ENCODE assay signal across 1 cellular context in the genomic region with DNA sequence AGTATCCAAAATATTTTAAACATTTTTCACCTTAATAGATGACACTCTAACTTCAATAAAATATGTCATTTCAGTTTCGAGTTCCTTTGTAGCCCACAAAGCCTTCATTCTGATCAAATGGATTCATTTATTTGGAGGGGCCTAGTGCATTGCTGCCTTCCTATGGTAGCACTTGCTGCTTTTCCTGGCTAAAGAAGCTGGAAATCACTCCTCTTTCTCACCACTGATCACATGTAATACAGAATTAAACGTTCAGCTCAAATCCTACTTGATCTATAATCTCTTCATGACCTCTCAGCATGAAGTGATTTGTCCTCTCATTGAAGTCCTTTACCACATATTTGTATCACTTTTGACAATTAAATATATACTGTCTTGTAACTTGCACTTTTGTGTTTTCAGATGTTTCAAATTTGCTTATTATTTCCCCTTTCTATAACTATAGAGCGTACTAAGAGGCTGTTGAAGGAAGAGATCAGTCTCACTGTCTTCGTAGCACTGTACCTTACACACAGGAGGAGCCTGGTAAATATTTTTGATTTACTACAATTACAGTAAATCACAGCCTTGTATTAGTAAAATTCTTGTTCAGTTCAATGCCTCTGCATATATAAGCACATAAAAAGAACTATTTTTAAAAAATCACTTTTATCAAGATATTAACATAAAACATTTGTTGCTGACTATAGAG.
TF ChIP-seq lines count a peak whose summit lies in the region.

No MANE protein-coding gene starts in this region.

TF ChIP-seq in A549, 52 proteins besides CTCF, POLR2A, EP300 and RAD21:
- no peak for TF ChIP-seq TFCP2L1 (CRISPR knock-in tag; IDR thresholded peaks at IDR 0.05)
- TF ChIP-seq, protein P1, sequence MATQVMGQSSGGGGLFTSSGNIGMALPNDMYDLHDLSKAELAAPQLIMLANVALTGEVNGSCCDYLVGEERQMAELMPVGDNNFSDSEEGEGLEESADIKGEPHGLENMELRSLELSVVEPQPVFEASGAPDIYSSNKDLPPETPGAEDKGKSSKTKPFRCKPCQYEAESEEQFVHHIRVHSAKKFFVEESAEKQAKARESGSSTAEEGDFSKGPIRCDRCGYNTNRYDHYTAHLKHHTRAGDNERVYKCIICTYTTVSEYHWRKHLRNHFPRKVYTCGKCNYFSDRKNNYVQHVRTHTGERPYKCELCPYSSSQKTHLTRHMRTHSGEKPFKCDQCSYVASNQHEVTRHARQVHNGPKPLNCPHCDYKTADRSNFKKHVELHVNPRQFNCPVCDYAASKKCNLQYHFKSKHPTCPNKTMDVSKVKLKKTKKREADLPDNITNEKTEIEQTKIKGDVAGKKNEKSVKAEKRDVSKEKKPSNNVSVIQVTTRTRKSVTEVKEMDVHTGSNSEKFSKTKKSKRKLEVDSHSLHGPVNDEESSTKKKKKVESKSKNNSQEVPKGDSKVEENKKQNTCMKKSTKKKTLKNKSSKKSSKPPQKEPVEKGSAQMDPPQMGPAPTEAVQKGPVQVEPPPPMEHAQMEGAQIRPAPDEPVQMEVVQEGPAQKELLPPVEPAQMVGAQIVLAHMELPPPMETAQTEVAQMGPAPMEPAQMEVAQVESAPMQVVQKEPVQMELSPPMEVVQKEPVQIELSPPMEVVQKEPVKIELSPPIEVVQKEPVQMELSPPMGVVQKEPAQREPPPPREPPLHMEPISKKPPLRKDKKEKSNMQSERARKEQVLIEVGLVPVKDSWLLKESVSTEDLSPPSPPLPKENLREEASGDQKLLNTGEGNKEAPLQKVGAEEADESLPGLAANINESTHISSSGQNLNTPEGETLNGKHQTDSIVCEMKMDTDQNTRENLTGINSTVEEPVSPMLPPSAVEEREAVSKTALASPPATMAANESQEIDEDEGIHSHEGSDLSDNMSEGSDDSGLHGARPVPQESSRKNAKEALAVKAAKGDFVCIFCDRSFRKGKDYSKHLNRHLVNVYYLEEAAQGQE (IDR thresholded peaks at IDR 0.05) = no peak
- TF ChIP-seq ZSCAN20 (CRISPR knock-in tag; IDR thresholded peaks at IDR 0.05) = no peak
- TF ChIP-seq CEBPB (IDR thresholded peaks at IDR 0.05) = no peak
- no peak for TF ChIP-seq PHF8 (IDR thresholded peaks at IDR 0.05; ENCODE audit: borderline replicate concordance, low read depth)
- no peak for TF ChIP-seq SMC3 (IDR thresholded peaks at IDR 0.05)
- TF ChIP-seq ZC3H11A (IDR thresholded peaks at IDR 0.05) = no peak
- TF ChIP-seq, protein P2, sequence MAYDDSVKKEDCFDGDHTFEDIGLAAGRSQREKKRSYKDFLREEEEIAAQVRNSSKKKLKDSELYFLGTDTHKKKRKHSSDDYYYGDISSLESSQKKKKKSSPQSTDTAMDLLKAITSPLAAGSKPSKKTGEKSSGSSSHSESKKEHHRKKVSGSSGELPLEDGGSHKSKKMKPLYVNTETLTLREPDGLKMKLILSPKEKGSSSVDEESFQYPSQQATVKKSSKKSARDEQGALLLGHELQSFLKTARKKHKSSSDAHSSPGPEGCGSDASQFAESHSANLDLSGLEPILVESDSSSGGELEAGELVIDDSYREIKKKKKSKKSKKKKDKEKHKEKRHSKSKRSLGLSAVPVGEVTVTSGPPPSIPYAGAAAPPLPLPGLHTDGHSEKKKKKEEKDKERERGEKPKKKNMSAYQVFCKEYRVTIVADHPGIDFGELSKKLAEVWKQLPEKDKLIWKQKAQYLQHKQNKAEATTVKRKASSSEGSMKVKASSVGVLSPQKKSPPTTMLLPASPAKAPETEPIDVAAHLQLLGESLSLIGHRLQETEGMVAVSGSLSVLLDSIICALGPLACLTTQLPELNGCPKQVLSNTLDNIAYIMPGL (CRISPR knock-in tag; IDR thresholded peaks at IDR 0.05; ENCODE audit: borderline replicate concordance) = no peak
- TF ChIP-seq, protein P3, sequence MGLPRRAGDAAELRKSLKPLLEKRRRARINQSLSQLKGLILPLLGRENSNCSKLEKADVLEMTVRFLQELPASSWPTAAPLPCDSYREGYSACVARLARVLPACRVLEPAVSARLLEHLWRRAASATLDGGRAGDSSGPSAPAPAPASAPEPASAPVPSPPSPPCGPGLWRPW (IDR thresholded peaks at IDR 0.05) = no peak
- no peak for TF ChIP-seq EHMT2 (IDR thresholded peaks at IDR 0.05; ENCODE audit: low read depth)
